In the genomic region with DNA sequence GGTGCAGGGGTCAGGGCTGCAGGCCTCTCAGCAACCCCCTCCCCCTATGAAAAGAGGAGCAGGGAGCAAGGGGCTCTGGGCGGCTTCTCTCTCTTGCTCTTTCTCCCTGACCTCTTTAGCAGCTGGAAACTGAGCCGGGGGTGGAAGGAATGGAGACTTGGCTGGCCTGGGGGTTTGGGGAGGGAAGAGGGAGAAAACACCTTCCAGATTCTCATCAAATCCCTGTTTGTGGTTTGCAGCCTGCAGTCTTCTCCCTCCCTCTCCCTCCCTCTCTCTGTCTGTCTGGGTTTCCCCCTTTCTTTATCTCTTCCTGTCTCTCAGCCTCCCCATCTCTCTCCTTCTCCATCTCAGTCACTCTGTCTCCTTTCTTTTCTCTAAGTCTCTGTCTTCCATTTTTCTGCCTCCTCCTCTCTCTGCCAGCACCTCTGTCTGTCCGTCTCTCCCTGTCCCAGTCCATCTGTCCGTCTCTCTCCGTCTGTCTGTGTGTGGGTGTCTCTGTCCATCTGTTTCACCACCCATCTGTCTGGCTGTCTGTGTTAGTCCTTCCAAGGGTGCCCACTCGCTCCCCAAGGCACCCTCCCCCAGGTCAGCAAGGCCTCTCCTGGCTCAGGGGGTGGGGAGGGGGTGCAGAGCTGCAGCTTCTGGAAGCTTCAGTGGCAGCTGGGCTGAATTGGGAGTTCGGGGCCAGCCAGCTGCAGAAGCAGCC, we compare ENCODE assay signal across 12 cellular contexts. TPM values are rescaled to one million over a fixed set of nuclear protein-coding genes. Genes with fewer than 3 reads are reported as not detected.
DNase-seq lines count a peak whose midpoint lies in the region; ATAC-seq and TF ChIP-seq lines count a peak whose summit lies in the region.
"Had no signal": no experiment of that assay in that cellular context is flagged by ENCODE, and none has a peak within 500 bp of the region (broad histone marks: within the 10 kb centered on the region; RNA-seq: fewer than 3 reads in every experiment).

No MANE protein-coding gene starts in this region.

- no peaks in the 10 kb centered on the region for H3K9me3 Mint-ChIP-seq in stimulated activated naive CD8-positive, alpha-beta T cell treated with anti-CD3 and anti-CD28 coated beads, Interleukin-15, Interleukin-2, amounts not matched to agents 100 ng/mL and 50 ng/mL, for 24 hours
- no peaks in the 10 kb centered on the region for H3K9me3 Mint-ChIP-seq in brain
- no peaks in the 10 kb centered on the region for H3K9me3 Mint-ChIP-seq in nephron
- H3K9me3 Mint-ChIP-seq in Calu3 (ENCODE audit: low read depth, unreplicated experiment): no peaks in the 10 kb centered on the region
- H3K9me3 Mint-ChIP-seq: activated B cell treated with CpG ODN at 0.5 μM for 24 hours had no signal

- no peak for ATAC-seq in stimulated activated naive CD8-positive, alpha-beta T cell treated with anti-CD3 and anti-CD28 coated beads, Interleukin-15, Interleukin-2, amounts not matched to agents 100 U/mL and 50 U/mL, for 24 hours

- no peaks in the 10 kb centered on the region for H3K36me3 Mint-ChIP-seq in stimulated activated naive CD8-positive, alpha-beta T cell treated with anti-CD3 and anti-CD28 coated beads, Interleukin-15, Interleukin-2, amounts not matched to agents 100 ng/mL and 50 ng/mL, for 24 hours (ENCODE audit: low read depth)
- H3K36me3 Mint-ChIP-seq in brain (no peaks in the 10 kb centered on the region), nephron (ENCODE audit: low read depth) (no peaks in the 10 kb centered on the region), Calu3 (ENCODE audit: insufficient read depth, unreplicated experiment) (peaks cover 13% of the 10 kb centered on the region)

- peak overlapping the region; percentile 10 for H3K4me3 Mint-ChIP-seq in stimulated activated naive CD8-positive, alpha-beta T cell treated with anti-CD3 and anti-CD28 coated beads, Interleukin-15, Interleukin-2, amounts not matched to agents 100 ng/mL and 50 ng/mL, for 24 hours
- H3K4me3 Mint-ChIP-seq in brain: peak overlapping the region in 4 of 5 experiments; percentile 69 to 76 (median 72)
- H3K4me3 Mint-ChIP-seq in nephron: peak overlapping the region; percentile 73 to 86 (median 76)
- no peak overlapping the region for H3K4me3 Mint-ChIP-seq in Calu3 (ENCODE audit: low read depth, unreplicated experiment)
- H3K4me3 Mint-ChIP-seq: activated B cell treated with CpG ODN at 0.5 μM for 24 hours had no signal

- CTCF ChIA-PET in Calu3 (lab: Charles Lee): no interaction called here

- peak overlapping the region; percentile 19 for H3K27ac Mint-ChIP-seq in stimulated activated naive CD8-positive, alpha-beta T cell treated with anti-CD3 and anti-CD28 coated beads, Interleukin-15, Interleukin-2, amounts not matched to agents 100 ng/mL and 50 ng/mL, for 24 hours
- peak overlapping the region in 1 of 5 experiments; percentile 90 for H3K27ac Mint-ChIP-seq in brain
- no peak overlapping the region for H3K27ac Mint-ChIP-seq in nephron
- no peak overlapping the region for H3K27ac Mint-ChIP-seq in Calu3 (ENCODE audit: unreplicated experiment)
- H3K27ac Mint-ChIP-seq: activated B cell treated with CpG ODN at 0.5 μM for 24 hours had no signal

- H3K4me1 Mint-ChIP-seq in stimulated activated naive CD8-positive, alpha-beta T cell treated with anti-CD3 and anti-CD28 coated beads, Interleukin-15, Interleukin-2, amounts not matched to agents 100 ng/mL and 50 ng/mL, for 24 hours (ENCODE audit: low read depth): peaks cover 6% of the 10 kb centered on the region
- no peaks in the 10 kb centered on the region for H3K4me1 Mint-ChIP-seq in brain
- H3K4me1 Mint-ChIP-seq in nephron: peaks cover 33% of the 10 kb centered on the region
- H3K4me1 Mint-ChIP-seq in Calu3 (ENCODE audit: low read depth, unreplicated experiment): peaks cover 24% of the 10 kb centered on the region

- intact Hi-C loops in Calu3 (cut with micrococcal nuclease; ENCODE audit: unreplicated experiment): no loop called here

- no peaks in the 10 kb centered on the region for H3K27me3 Mint-ChIP-seq in stimulated activated naive CD8-positive, alpha-beta T cell treated with anti-CD3 and anti-CD28 coated beads, Interleukin-15, Interleukin-2, amounts not matched to agents 100 ng/mL and 50 ng/mL, for 24 hours
- H3K27me3 Mint-ChIP-seq in brain: peaks cover 5% of the 10 kb centered on the region
- H3K27me3 Mint-ChIP-seq in nephron (ENCODE audit: low read depth): no peaks in the 10 kb centered on the region
- H3K27me3 Mint-ChIP-seq in Calu3 (ENCODE audit: unreplicated experiment): no peaks in the 10 kb centered on the region
- H3K27me3 Mint-ChIP-seq: activated B cell treated with CpG ODN at 0.5 μM for 24 hours had no signal

- no peak for DNase-seq in stimulated activated naive CD8-positive, alpha-beta T cell treated with anti-CD3 and anti-CD28 coated beads, Interleukin-15, Interleukin-2, amounts not matched to agents 100 U/mL and 50 U/mL, for 24 hours
- no peak for DNase-seq in Calu3
- DNase-seq in kidney tubule cell (ENCODE audit: low spot score): no peak
- no peak for DNase-seq in OCI-M1 (lab: John Stamatoyannopoulos, UW)
- no peak for DNase-seq in DMS79 (lab: John Stamatoyannopoulos, UW)
- DNase-seq: activated B cell treated with CpG ODN at 0.5 μM for 24 hours, brain microvascular endothelial cell, Caco-2 had no signal

- TF ChIP-seq CTCF in brain (conservative IDR thresholded peaks at IDR 0.05): no peak
- TF ChIP-seq CTCF in nephron (IDR thresholded peaks at IDR 0.05; ENCODE audit: unreplicated experiment in 3 of 3): no peak
- no peak for TF ChIP-seq CTCF in Calu3 (IDR thresholded peaks at IDR 0.05; ENCODE audit: unreplicated experiment)

- BruUV-seq in Calu3 (replicated peaks; lab: Mats Ljungman, UMichigan): no TSS peak

RNA-seq across cellular contexts. Expression of a gene that starts 6.3 kb away (rescaled TPM):
- polyA plus RNA-seq in brain (ENCODE audit: insufficient read depth, low read depth, low replicate concordance): 48.8 TPM
- 20.8 and 21.5 TPM in 2 replicates for total RNA-seq in Calu3 (2022)

RNA-seq across cellular contexts. Expression of a gene that starts 37.3 kb away (rescaled TPM):
- polyA plus RNA-seq in brain (ENCODE audit: insufficient read depth, low read depth, low replicate concordance): 2.7 TPM
- not detected in 2 replicates for total RNA-seq in Calu3 (2022)
- total RNA-seq: Caco-2, NCI-H460 had no signal
